Comparison of ENCODE assay signal across 24 cellular contexts in the genomic region with DNA sequence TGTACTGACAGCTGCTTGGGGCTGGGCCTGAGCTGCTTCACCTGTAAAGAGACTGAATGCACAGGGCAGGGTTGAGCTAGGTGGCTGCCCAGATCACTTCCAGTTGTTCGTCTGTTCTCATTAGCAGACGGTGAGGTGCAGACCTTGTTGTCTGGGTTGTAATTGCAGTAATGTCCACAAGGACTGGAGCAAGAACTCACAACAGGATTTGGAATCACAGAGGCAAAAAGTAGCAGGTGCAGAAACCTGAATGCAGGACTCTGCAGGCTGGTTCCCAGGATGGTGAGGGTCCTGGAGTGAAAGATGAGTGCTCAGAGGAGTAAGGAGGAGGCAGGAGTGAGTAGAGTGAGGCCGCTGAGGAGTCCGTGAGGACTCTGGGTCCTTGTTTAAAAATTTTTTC. TPM values are rescaled to one million over a fixed set of nuclear protein-coding genes. Genes with fewer than 3 reads are reported as not detected.
A peak's percentile ranks its signal among the peaks of the same experiment; 100 is the strongest.
DNase-seq lines count a peak whose midpoint lies in the region; ATAC-seq and TF ChIP-seq lines count a peak whose summit lies in the region.
"Had no signal": no experiment of that assay in that cellular context is flagged by ENCODE, and none has a peak within 500 bp of the region (broad histone marks: within the 10 kb centered on the region; RNA-seq: fewer than 3 reads in every experiment).

No MANE protein-coding gene starts in this region.

- no peak overlapping the region for H2BK5ac ChIP-seq in neuronal stem cell (ENCODE audit: low read length)

- H2BK12ac ChIP-seq in neuronal stem cell (ENCODE audit: low read length): no peak overlapping the region

- H2AFZ ChIP-seq in HCT116 (ENCODE audit: low read depth, low read length, poor library complexity, severe bottlenecking) (no peak overlapping the region), neuronal stem cell (ENCODE audit: low read length) (no peak overlapping the region)

- H3K4me1 ChIP-seq in HCT116 (ENCODE audit: control insufficient read depth in 1 of 2, insufficient read depth in 2 of 2, low read length in 2 of 2) (no peaks in the 10 kb centered on the region), A673 (ENCODE audit: insufficient read depth, low read length, poor library complexity, severe bottlenecking) (no peaks in the 10 kb centered on the region), neuronal stem cell (ENCODE audit: control insufficient read depth in 2 of 2, insufficient read depth in 1 of 2, low read depth in 1 of 2, low read length in 2 of 2) (peaks cover 0 to under 1% of the 10 kb centered on the region in 2 donors)
- H3K4me1 ChIP-seq: A549 had no signal

- no peak overlapping the region for H2BK120ac ChIP-seq in neuronal stem cell (ENCODE audit: low read depth, low read length)

- RAD21 ChIA-PET in HCT116 (lab: Charles Lee; ENCODE audit: low non-redundant PET in 1 of 2, low total read pairs in 2 of 2, uncharacterized antibody in 2 of 2, unreplicated experiment in 2 of 2): no interaction called here

- no peak overlapping the region for H3K14ac ChIP-seq in neuronal stem cell (ENCODE audit: low read length)

- no peak for TF ChIP-seq RAD21 in HCT116 (IDR thresholded peaks at IDR 0.05; ENCODE audit: low read depth)

- H3K36me3 Mint-ChIP-seq in activated CD4-positive, alpha-beta T cell treated with anti-CD3 and anti-CD28 coated beads, Interleukin-2, amount 10 ng/mL, durations not matched to agents 7 days and 5 days (ENCODE audit: low read depth): peaks cover 84% of the 10 kb centered on the region
- peaks cover 43 to 88% of the 10 kb centered on the region in 2 donors for H3K36me3 Mint-ChIP-seq in activated naive CD4-positive, alpha-beta T cell treated with anti-CD3 and anti-CD28 coated beads, Interleukin-2, amount 50 U/mL, for 72 hours
- H3K36me3 Mint-ChIP-seq in mesothelial cell of epicardium: peaks cover 56% of the 10 kb centered on the region

- BruUV-seq in HCT116 (replicated peaks; lab: Mats Ljungman, UMichigan) (no TSS peak), A673 (replicated peaks; lab: Mats Ljungman, UMichigan) (no TSS peak)

- no peaks in the 10 kb centered on the region for H3K27me3 Mint-ChIP-seq in activated CD4-positive, alpha-beta T cell treated with anti-CD3 and anti-CD28 coated beads, Interleukin-2, amount 10 ng/mL, durations not matched to agents 7 days and 5 days
- no peaks in the 10 kb centered on the region for H3K27me3 Mint-ChIP-seq in mesothelial cell of epicardium (ENCODE audit: low read depth)

- H3K36me3 ChIP-seq in HCT116 (ENCODE audit: control insufficient read depth in 1 of 2, insufficient read depth in 2 of 2, low read length in 2 of 2) (peaks cover 45 to 60% of the 10 kb centered on the region in 2 experiments; a peak in 3 of 4 replicates), A673 (ENCODE audit: insufficient read depth, low read length, poor library complexity, severe bottlenecking) (peaks cover 87% of the 10 kb centered on the region), neuronal stem cell (replicated peaks in 1 of 2; ENCODE audit: control insufficient read depth in 2 of 2, insufficient read depth in 2 of 2, low read length in 2 of 2) (peaks cover 62 to 99% of the 10 kb centered on the region in 2 donors)

- peaks cover 2% of the 10 kb centered on the region for H3K79me1 ChIP-seq in neuronal stem cell (ENCODE audit: low read depth, low read length)

- no peak overlapping the region for H2BK15ac ChIP-seq in neuronal stem cell (ENCODE audit: low read length)

- intact Hi-C loops in HCT116 (cut with micrococcal nuclease) (no loop called here), A673 (cut with micrococcal nuclease; ENCODE audit: unreplicated experiment) (no loop called here)

- H3K79me2 ChIP-seq in HCT116 (ENCODE audit: insufficient read depth, low read length): peaks cover 22% of the 10 kb centered on the region

- CTCF ChIA-PET in activated CD4-positive, alpha-beta T cell treated with anti-CD3 and anti-CD28 coated beads, Interleukin-2, amount 10 ng/mL, durations not matched to agents 7 days and 5 days (lab: Charles Lee): interaction anchor here (1.4 kb wide), 1 partner anchor 9 kb away, joined by 3 read pairs; a partner anchor contains a TSS
- CTCF ChIA-PET in HCT116 (lab: Charles Lee) (no interaction called here), A673 (lab: Charles Lee) (no interaction called here)

- no peaks in the 10 kb centered on the region for H4K20me1 ChIP-seq in HCT116 (ENCODE audit: insufficient read depth)

- H3K9me3 ChIP-seq in HCT116 (ENCODE audit: control insufficient read depth in 1 of 2, insufficient read depth in 1 of 2, low read depth in 1 of 2, low read length in 2 of 2) (no peaks in the 10 kb centered on the region), A673 (ENCODE audit: low read depth, low read length, poor library complexity, severe bottlenecking) (no peaks in the 10 kb centered on the region), neuronal stem cell (replicated peaks in 1 of 2; ENCODE audit: control insufficient read depth in 2 of 2, insufficient read depth in 1 of 2, low read depth in 1 of 2, low read length in 2 of 2) (no peaks in the 10 kb centered on the region)
- H3K9me3 ChIP-seq: A549; BLaER1 treated with 17β-estradiol and CSF1 and Interleukin-3, amounts not matched to agents 10 nM and 100 nM; heart right ventricle; mucosa of descending colon; Peyer's patch; spleen; suprapubic skin; vagina had no signal

- H2AK5ac ChIP-seq in neuronal stem cell (ENCODE audit: low read depth, low read length): no peak overlapping the region

- no peak overlapping the region for H3K4ac ChIP-seq in neuronal stem cell (ENCODE audit: low read length)

- WGBS in neuronal stem cell (ENCODE audit: extremely low coverage in 2 of 2, insufficient read length in 2 of 2, insufficient replicate concordance in 1 of 2), 2 donors: no CpG with 5 or more reads among the region's 4 CpGs

- no peak overlapping the region for H3K27ac ChIP-seq in HCT116 (ENCODE audit: low read depth, low read length)
- no peak overlapping the region for H3K27ac ChIP-seq in A673 (ENCODE audit: low read depth, low read length, poor library complexity, severe bottlenecking)
- H3K27ac ChIP-seq in neuronal stem cell (replicated peaks; ENCODE audit: low read length): no peak overlapping the region
- H3K27ac ChIP-seq: A549; BLaER1 treated with 17β-estradiol and CSF1 and Interleukin-3, amounts not matched to agents 10 nM and 100 nM; heart right ventricle; Peyer's patch; suprapubic skin; vagina had no signal

- H4K8ac ChIP-seq in neuronal stem cell (ENCODE audit: low read depth, low read length): no peak overlapping the region

- ATAC-seq in HCT116 (no peak), HG03135 (IDR thresholded peaks at IDR 0.05; ENCODE audit: unreplicated experiment) (no peak)
- no peak for ATAC-seq in activated naive CD4-positive, alpha-beta T cell treated with anti-CD3 and anti-CD28 coated beads, Interleukin-2, amount 50 U/mL, for 72 hours
- ATAC-seq: A549, heart right ventricle, HepG2, mucosa of descending colon had no signal

- no peak for TF ChIP-seq POLR2A in HCT116 (IDR thresholded peaks at IDR 0.05; ENCODE audit: borderline replicate concordance, extremely low read depth, insufficient read depth, insufficient read length)

- H3K4me3 ChIP-seq in HCT116 (replicated peaks in 1 of 2; ENCODE audit: low read depth in 1 of 2, low read length in 2 of 2): no peak overlapping the region
- no peak overlapping the region for H3K4me3 ChIP-seq in A673 (ENCODE audit: low read depth, low read length, poor library complexity, severe bottlenecking)
- H3K4me3 ChIP-seq in neuronal stem cell (ENCODE audit: low read length in 2 of 2): no peak overlapping the region
- H3K4me3 ChIP-seq: A549; BLaER1 treated with 17β-estradiol and CSF1 and Interleukin-3, amounts not matched to agents 10 nM and 100 nM; heart right ventricle; mucosa of descending colon; Peyer's patch; spleen; suprapubic skin; vagina had no signal

- POLR2A ChIA-PET in activated CD4-positive, alpha-beta T cell treated with anti-CD3 and anti-CD28 coated beads, Interleukin-2, amount 10 ng/mL, durations not matched to agents 7 days and 5 days (lab: Charles Lee): no interaction called here
- POLR2A ChIA-PET in HCT116 (lab: Charles Lee): no interaction called here
- POLR2A ChIA-PET in A673 (lab: Charles Lee; ENCODE audit: low non-redundant PET): no interaction called here

- H3K9me2 ChIP-seq in HCT116 (ENCODE audit: insufficient read depth): no peaks in the 10 kb centered on the region

- H3K23ac ChIP-seq in neuronal stem cell (ENCODE audit: low read depth, low read length, poor library complexity): no peak overlapping the region

- TF ChIP-seq CTCF in HCT116 (IDR thresholded peaks at IDR 0.05 in 2 of 3, conservative IDR thresholded peaks at IDR 0.05 in 1 of 3; ENCODE audit: borderline replicate concordance in 1 of 3, insufficient read depth in 1 of 3, low read depth in 2 of 3, low read length in 2 of 3) (0 out of 6 replicates have a peak, but pooled peaks of 2 of the 3 experiments have one; percentile 8 to 26), mesothelial cell of epicardium (IDR thresholded peaks at IDR 0.05; ENCODE audit: unreplicated experiment) (peak; percentile 31), A673 (conservative IDR thresholded peaks at IDR 0.05; ENCODE audit: low read depth, low read length) (no peak)

- H3K4me2 ChIP-seq in HCT116 (ENCODE audit: low read length) (no peak overlapping the region), neuronal stem cell (ENCODE audit: insufficient read depth, low read length, poor library complexity, severe bottlenecking) (no peak overlapping the region)
- H3K4me2 ChIP-seq: A549; BLaER1 treated with 17β-estradiol and CSF1 and Interleukin-3, amounts not matched to agents 10 nM and 100 nM had no signal

- DNase-seq in activated CD4-positive, alpha-beta T cell treated with anti-CD3 and anti-CD28 coated beads, Interleukin-2, amount 10 ng/mL, durations not matched to agents 7 days and 5 days: no peak
- DNase-seq in activated CD4-positive, alpha-beta T cell treated with anti-CD3 and anti-CD28 coated beads, Interleukin-2, amount 50 U/mL, for 1 hour: no peak
- DNase-seq in HCT116 (ENCODE audit: low read depth, low spot score): no peak
- DNase-seq in activated naive CD4-positive, alpha-beta T cell treated with anti-CD3 and anti-CD28 coated beads, Interleukin-2, amount 50 U/mL, for 72 hours (ENCODE audit: low spot score in 2 of 2): no peak
- DNase-seq in mesothelial cell of epicardium (ENCODE audit: low spot score in 2 of 2, unreplicated experiment in 2 of 2): no peak
- no peak for DNase-seq in A673 (ENCODE audit: low spot score)
- no peak for DNase-seq in neuronal stem cell (ENCODE audit: low spot score)
- DNase-seq: activated CD4-positive, alpha-beta T cell treated with anti-CD3 and anti-CD28 coated beads for 1 hour; HCEC 1CT; heart right ventricle; MM.1S; mucosa of descending colon; NCI-H2029; NCI-H446; Peyer's patch; spleen; stimulated activated CD4-positive, alpha-beta T cell treated with anti-CD3 and anti-CD28 coated beads, Interleukin-4, amount 100 ng/mL, for 4 hours had no signal

- H3K4me3 Mint-ChIP-seq in activated CD4-positive, alpha-beta T cell treated with anti-CD3 and anti-CD28 coated beads, Interleukin-2, amount 10 ng/mL, durations not matched to agents 7 days and 5 days: no peak overlapping the region
- H3K4me3 Mint-ChIP-seq in mesothelial cell of epicardium: no peak overlapping the region

- peak overlapping the region; percentile 94 for H3K27ac Mint-ChIP-seq in activated CD4-positive, alpha-beta T cell treated with anti-CD3 and anti-CD28 coated beads, Interleukin-2, amount 10 ng/mL, durations not matched to agents 7 days and 5 days
- peak overlapping the region; percentile 92 to 94 for H3K27ac Mint-ChIP-seq in activated naive CD4-positive, alpha-beta T cell treated with anti-CD3 and anti-CD28 coated beads, Interleukin-2, amount 50 U/mL, for 72 hours
- no peak overlapping the region for H3K27ac Mint-ChIP-seq in mesothelial cell of epicardium

- H3K4me1 Mint-ChIP-seq in activated CD4-positive, alpha-beta T cell treated with anti-CD3 and anti-CD28 coated beads, Interleukin-2, amount 10 ng/mL, durations not matched to agents 7 days and 5 days: peaks cover 61% of the 10 kb centered on the region
- no peaks in the 10 kb centered on the region for H3K4me1 Mint-ChIP-seq in mesothelial cell of epicardium

- H4K91ac ChIP-seq in neuronal stem cell (ENCODE audit: low read depth, low read length, poor library complexity): no peak overlapping the region

- no peaks in the 10 kb centered on the region for H3K9me3 Mint-ChIP-seq in activated CD4-positive, alpha-beta T cell treated with anti-CD3 and anti-CD28 coated beads, Interleukin-2, amount 10 ng/mL, durations not matched to agents 7 days and 5 days
- H3K9me3 Mint-ChIP-seq in activated naive CD4-positive, alpha-beta T cell treated with anti-CD3 and anti-CD28 coated beads, Interleukin-2, amount 50 U/mL, for 72 hours: no peaks in the 10 kb centered on the region
- no peaks in the 10 kb centered on the region for H3K9me3 Mint-ChIP-seq in mesothelial cell of epicardium

- no peaks in the 10 kb centered on the region for H3K27me3 ChIP-seq in HCT116 (ENCODE audit: insufficient read depth, low read length)
- no peaks in the 10 kb centered on the region for H3K27me3 ChIP-seq in A673 (replicated peaks; ENCODE audit: insufficient read depth, low read depth, low read length, poor library complexity)
- H3K27me3 ChIP-seq in neuronal stem cell (ENCODE audit: control insufficient read depth in 3 of 3, insufficient read depth in 3 of 3, low read depth in 1 of 3, low read length in 3 of 3): no peaks in the 10 kb centered on the region
- H3K27me3 ChIP-seq: BLaER1 treated with 17β-estradiol and CSF1 and Interleukin-3, amounts not matched to agents 10 nM and 100 nM; heart right ventricle; Peyer's patch; spleen; suprapubic skin; vagina had no signal

- H3K9ac ChIP-seq in HCT116 (ENCODE audit: low read length): no peak overlapping the region
- no peak overlapping the region for H3K9ac ChIP-seq in neuronal stem cell (ENCODE audit: low read depth, low read length, poor library complexity)
- H3K9ac ChIP-seq: BLaER1 treated with 17β-estradiol and CSF1 and Interleukin-3, amounts not matched to agents 10 nM and 100 nM had no signal

- H3K18ac ChIP-seq in neuronal stem cell (ENCODE audit: low read length): no peak overlapping the region

RNA-seq across cellular contexts. Expression of a gene that starts 9.2 kb away (rescaled TPM):
- total RNA-seq in activated CD4-positive, alpha-beta T cell treated with anti-CD3 and anti-CD28 coated beads, Interleukin-2, amount 10 ng/mL, durations not matched to agents 7 days and 5 days: 10 to 100 TPM; 28.5 to 31.1 TPM
- total RNA-seq in HCT116 (2021; ENCODE audit: unreplicated experiment) (14.0 TPM), mesothelial cell of epicardium (24.1 to 27.8 TPM (median 26.6 TPM) in 3 replicates), A673 (2021) (19.8 and 20.6 TPM in 2 replicates)
- 5.4 and 5.8 TPM in 2 replicates for polyA plus RNA-seq in HCT116 (2012)
- total RNA-seq in activated naive CD4-positive, alpha-beta T cell treated with anti-CD3 and anti-CD28 coated beads, Interleukin-2, amount 50 U/mL, for 72 hours: 10 to 100 TPM; 30.7 to 31.8 TPM
- 5.5 TPM for polyA plus RNA-seq in neuronal stem cell (2013, experiment 1 of 2)
- polyA plus RNA-seq in neuronal stem cell (2013, experiment 2 of 2): 5.9 TPM

RNA-seq across cellular contexts. Expression of a gene that starts 27.9 kb away (rescaled TPM):
- 1 to 10 TPM; 1.2 to 1.3 TPM for total RNA-seq in activated CD4-positive, alpha-beta T cell treated with anti-CD3 and anti-CD28 coated beads, Interleukin-2, amount 10 ng/mL, durations not matched to agents 7 days and 5 days
- total RNA-seq in HCT116 (2021; ENCODE audit: unreplicated experiment): 3.1 TPM
- 2.0 and 2.6 TPM in 2 replicates for polyA plus RNA-seq in HCT116 (2012)
- 1 to 10 TPM in 1 of 2 donors, under 1 TPM in 1; 0.76 to 4.1 TPM for total RNA-seq in activated naive CD4-positive, alpha-beta T cell treated with anti-CD3 and anti-CD28 coated beads, Interleukin-2, amount 50 U/mL, for 72 hours
- total RNA-seq in mesothelial cell of epicardium: 2.5 to 3.6 TPM (median 3.2 TPM) in 3 replicates
- 0.81 and 1.3 TPM in 2 replicates for total RNA-seq in A673 (2021)
- 1.3 TPM for polyA plus RNA-seq in neuronal stem cell (2013, experiment 1 of 2)
- 1.5 TPM for polyA plus RNA-seq in neuronal stem cell (2013, experiment 2 of 2)
- total RNA-seq: Peyer's patch had no signal

RNA-seq across cellular contexts. Expression of a gene that starts 53.8 kb away (rescaled TPM):
- not detected for total RNA-seq in activated CD4-positive, alpha-beta T cell treated with anti-CD3 and anti-CD28 coated beads, Interleukin-2, amount 10 ng/mL, durations not matched to agents 7 days and 5 days
- total RNA-seq in HCT116 (2021; ENCODE audit: unreplicated experiment) (1.5 TPM), mesothelial cell of epicardium (9.0 to 10.1 TPM (median 9.2 TPM) in 3 replicates), A673 (2021) (9.1 and 9.9 TPM in 2 replicates)
- 0.44 and 1.2 TPM in 2 replicates for polyA plus RNA-seq in HCT116 (2012)
- under 1 TPM in 1 of 2 donors, not detected in 1; 0.41 TPM for total RNA-seq in activated naive CD4-positive, alpha-beta T cell treated with anti-CD3 and anti-CD28 coated beads, Interleukin-2, amount 50 U/mL, for 72 hours
- 0.01 TPM for polyA plus RNA-seq in neuronal stem cell (2013, experiment 1 of 2)
- 0.06 TPM for polyA plus RNA-seq in neuronal stem cell (2013, experiment 2 of 2)
- total RNA-seq: chondrocyte, heart right ventricle, spleen had no signal
